Comparison of ENCODE assay signal across 1 cellular context in genomic region chr16:31464348-31464769, GRCh38.
TF ChIP-seq lines count a peak whose summit lies in the region.

No MANE protein-coding gene starts in this region.

TF ChIP-seq in HepG2, 621 proteins besides CTCF, POLR2A, EP300 and RAD21:
- TF ChIP-seq NCOA1 (CRISPR knock-in tag; IDR thresholded peaks at IDR 0.05): no peak
- TF ChIP-seq AGO2 (optimal IDR thresholded peaks at IDR 0.05; ENCODE audit: low read depth, low read length): peak; percentile 60
- peak; percentile 64; the same call in 1 of the 2 replicates for TF ChIP-seq RBFOX2 (IDR thresholded peaks at IDR 0.05; ENCODE audit: low read depth, low read length)
- no peak for TF ChIP-seq PRMT3 (CRISPR knock-in tag; IDR thresholded peaks at IDR 0.05; ENCODE audit: borderline replicate concordance, low read depth)
TF ChIP-seq in HepG2: peak in this region for 2.
